ENCODE assay signal across 19 cellular contexts in the genomic region with DNA sequence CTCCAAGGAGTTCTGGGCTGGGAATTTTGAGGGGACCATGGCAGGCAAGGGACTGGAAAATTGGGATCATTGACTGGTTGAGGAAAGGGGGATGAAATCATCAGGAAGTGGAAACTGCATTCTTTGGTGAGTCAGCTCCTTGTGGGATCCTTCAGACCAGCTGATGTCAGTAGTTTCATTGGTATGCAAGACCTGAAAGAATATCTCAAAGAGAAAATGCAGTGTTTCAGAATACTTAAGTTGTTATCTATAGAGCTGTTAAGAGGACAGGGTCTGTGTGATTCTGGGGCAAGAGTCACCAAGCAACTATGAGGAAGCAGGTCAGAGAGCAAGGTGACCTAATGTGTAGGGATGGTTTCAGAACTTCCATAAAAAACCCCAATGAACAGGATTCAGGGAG.
A peak's percentile ranks its signal among the peaks of the same experiment; 100 is the strongest.
DNase-seq lines count a peak whose midpoint lies in the region; ATAC-seq and TF ChIP-seq lines count a peak whose summit lies in the region.
"Had no signal": no experiment of that assay in that cellular context is flagged by ENCODE, and none has a peak within 500 bp of the region (broad histone marks: within the 10 kb centered on the region; RNA-seq: fewer than 3 reads in every experiment).

No MANE protein-coding gene starts in this region.

- H2BK15ac ChIP-seq in IMR-90 (ENCODE audit: low read depth, low read length) = no peak overlapping the region

- DNase-seq in IMR-90 = peak; percentile 10
- peak; percentile 23 for DNase-seq in brain microvascular endothelial cell
- DNase-seq in islet precursor cell = peak; percentile 53
- no peak for DNase-seq in substantia nigra (lab: John Stamatoyannopoulos, UW)
- no peak for DNase-seq in SKM-1 treated with dmso at 0.1 percent for 144 hours (lab: John Stamatoyannopoulos, UW; ENCODE audit: unreplicated experiment)
- no peak for DNase-seq in germinal center (ENCODE audit: low spot score)
- DNase-seq: activated CD4-positive, alpha-beta T cell treated with anti-CD3 and anti-CD28 coated beads, Interleukin-2, amount 10 ng/mL, durations not matched to agents 7 days and 5 days; activated naive CD4-positive, alpha-beta T cell treated with anti-CD3 and anti-CD28 coated beads, Interleukin-2, amount 50 U/mL, for 16 hours; C1 segment of cervical spinal cord; effector memory CD4-positive, alpha-beta T cell; foreskin melanocyte; HCEC 1CT; Kasumi-1; naive B cell; NCI-H1105 treated with DMSO at 0.1 percent for 48 hours; NCI-H2171 treated with DMSO at 0.1 percent for 48 hours; NCI-H82 had no signal

- no peaks in the 10 kb centered on the region for H3K9me1 ChIP-seq in IMR-90 (ENCODE audit: insufficient read depth, low read length)

- no peak overlapping the region for H4K91ac ChIP-seq in IMR-90 (ENCODE audit: insufficient read depth, low read depth, low read length)

- no peak overlapping the region for H3K4ac ChIP-seq in IMR-90 (ENCODE audit: low read depth, low read length)

- POLR2A ChIA-PET in IMR-90 (lab: Charles Lee; ENCODE audit: unreplicated experiment) = no interaction called here

- H2BK5ac ChIP-seq in IMR-90 (ENCODE audit: low read depth, low read length, poor library complexity, severe bottlenecking) = no peak overlapping the region

- in situ Hi-C loops in IMR-90 (cut with MboI; ENCODE audit: low sequenced_read_pairs) = no loop called here
- in situ Hi-C loops in brain microvascular endothelial cell (cut with HindIII; ENCODE audit: low pct_ligation_motif_present, low sequenced_read_pairs) = no loop called here

- BruUV-seq in IMR-90 (replicated peaks; lab: Mats Ljungman, UMichigan) = no TSS peak

- no peak overlapping the region for H3K56ac ChIP-seq in IMR-90 (ENCODE audit: extremely low read depth, insufficient read depth, low read length)

- H3K14ac ChIP-seq in IMR-90 (replicated peaks; ENCODE audit: low read depth, low read length) = no peak overlapping the region

- no peak for TF ChIP-seq CTCF in IMR-90 (conservative IDR thresholded peaks at IDR 0.05; ENCODE audit: low read depth, low read length)
- TF ChIP-seq CTCF in brain microvascular endothelial cell (IDR thresholded peaks at IDR 0.05; ENCODE audit: low read depth, low read length, missing control alignments) = no peak

- ATAC-seq in IMR-90 (ENCODE audit: low read depth) (no peak), HG03342 (IDR thresholded peaks at IDR 0.05; ENCODE audit: unreplicated experiment) (no peak)

- TF ChIP-seq RAD21 in IMR-90 (IDR thresholded peaks at IDR 0.05; ENCODE audit: low read length) = no peak

- H2AK9ac ChIP-seq in IMR-90 (replicated peaks; ENCODE audit: low read depth, low read length, poor library complexity) = no peak overlapping the region

- H3K4me3 ChIP-seq in IMR-90 (ENCODE audit: insufficient read depth, low read depth, low read length) (no peak overlapping the region), brain microvascular endothelial cell (ENCODE audit: low read depth, low read length) (no peak overlapping the region)
- H3K4me3 ChIP-seq: cardiac muscle cell had no signal

- no peak overlapping the region for H3K23ac ChIP-seq in IMR-90 (ENCODE audit: low read depth, low read length)

- no peak overlapping the region for H4K5ac ChIP-seq in IMR-90 (ENCODE audit: low read depth, low read length)

- H3K36me3 ChIP-seq in IMR-90 (ENCODE audit: control insufficient read depth, insufficient read depth, low read length) (no peaks in the 10 kb centered on the region), brain microvascular endothelial cell (replicated peaks) (no peaks in the 10 kb centered on the region)
- H3K36me3 ChIP-seq: cardiac muscle cell had no signal

- intact Hi-C loops in IMR-90 (cut with micrococcal nuclease) = no loop called here

- no peak overlapping the region for H3K4me2 ChIP-seq in IMR-90 (ENCODE audit: low read depth, low read length)

- no peak overlapping the region for H3K9ac ChIP-seq in IMR-90 (ENCODE audit: low read depth, low read length)

- H3K27me3 ChIP-seq in IMR-90 (ENCODE audit: control insufficient read depth, insufficient read depth, low read length) = no peaks in the 10 kb centered on the region
- H3K27me3 ChIP-seq in brain microvascular endothelial cell (replicated peaks) = no peaks in the 10 kb centered on the region
- H3K27me3 ChIP-seq: cardiac muscle cell had no signal

- CTCF ChIA-PET in IMR-90 (lab: Yijun Ruan, JAX) = no interaction called here

- H3K4me1 ChIP-seq in IMR-90 (ENCODE audit: control insufficient read depth, insufficient read depth, low read length) = no peaks in the 10 kb centered on the region

- no peak overlapping the region for H2BK20ac ChIP-seq in IMR-90 (ENCODE audit: low read depth, low read length)

- H3K18ac ChIP-seq in IMR-90 (ENCODE audit: low read depth, low read length) = no peak overlapping the region

- dilution Hi-C loops in IMR-90 (cut with HindIII; ENCODE audit: low sequenced_read_pairs, unreplicated experiment) = no loop called here

- no peak overlapping the region for H4K8ac ChIP-seq in IMR-90 (ENCODE audit: low read depth in 2 of 2, low read length in 2 of 2)

- H2AFZ ChIP-seq in IMR-90 (replicated peaks; ENCODE audit: low read length, poor library complexity) = no peak overlapping the region

- no peak overlapping the region for H2AK5ac ChIP-seq in IMR-90 (ENCODE audit: low read depth, low read length)

- TF ChIP-seq POLR2A in IMR-90 (IDR thresholded peaks at IDR 0.05; ENCODE audit: low read depth, low read length) = no peak

- no peaks in the 10 kb centered on the region for H4K20me1 ChIP-seq in IMR-90 (ENCODE audit: insufficient read depth, low read length)

- no peak overlapping the region for H2BK120ac ChIP-seq in IMR-90 (ENCODE audit: low read depth, low read length)

- peaks cover 24% of the 10 kb centered on the region for H3K9me3 ChIP-seq in IMR-90 (ENCODE audit: control insufficient read depth, insufficient read depth, low read length)

- no peaks in the 10 kb centered on the region for H3K79me1 ChIP-seq in IMR-90 (ENCODE audit: low read depth in 1 of 2, low read length in 2 of 2)

- no peak overlapping the region for H3K27ac ChIP-seq in IMR-90 (ENCODE audit: insufficient read depth, low read length)
- H3K27ac ChIP-seq in brain microvascular endothelial cell = no peak overlapping the region
- no peak overlapping the region for H3K27ac ChIP-seq in substantia nigra (ENCODE audit: low read depth, low read length, poor library complexity, severe bottlenecking)
- H3K27ac ChIP-seq: cardiac muscle cell had no signal

TF ChIP-seq in IMR-90, 13 proteins besides CTCF, POLR2A, EP300 and RAD21:
- TF ChIP-seq MAZ (IDR thresholded peaks at IDR 0.05; ENCODE audit: borderline replicate concordance, low read depth, low read length) = no peak
- TF ChIP-seq, protein P1, sequence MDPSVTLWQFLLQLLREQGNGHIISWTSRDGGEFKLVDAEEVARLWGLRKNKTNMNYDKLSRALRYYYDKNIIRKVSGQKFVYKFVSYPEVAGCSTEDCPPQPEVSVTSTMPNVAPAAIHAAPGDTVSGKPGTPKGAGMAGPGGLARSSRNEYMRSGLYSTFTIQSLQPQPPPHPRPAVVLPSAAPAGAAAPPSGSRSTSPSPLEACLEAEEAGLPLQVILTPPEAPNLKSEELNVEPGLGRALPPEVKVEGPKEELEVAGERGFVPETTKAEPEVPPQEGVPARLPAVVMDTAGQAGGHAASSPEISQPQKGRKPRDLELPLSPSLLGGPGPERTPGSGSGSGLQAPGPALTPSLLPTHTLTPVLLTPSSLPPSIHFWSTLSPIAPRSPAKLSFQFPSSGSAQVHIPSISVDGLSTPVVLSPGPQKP (IDR thresholded peaks at IDR 0.05; ENCODE audit: borderline replicate concordance, low read depth, low read length) = no peak
- TF ChIP-seq FOS (IDR thresholded peaks at IDR 0.05; ENCODE audit: low read depth, low read length) = no peak
- TF ChIP-seq RCOR1 (IDR thresholded peaks at IDR 0.05; ENCODE audit: insufficient replicate concordance, low read length) = no peak
- TF ChIP-seq CHD1 (IDR thresholded peaks at IDR 0.05; ENCODE audit: low read depth, low read length) = no peak
- TF ChIP-seq MAFK (IDR thresholded peaks at IDR 0.05; ENCODE audit: low read depth, low read length) = no peak
- no peak for TF ChIP-seq MXI1 (IDR thresholded peaks at IDR 0.05; ENCODE audit: borderline replicate concordance, low read depth, low read length)
- TF ChIP-seq SMC3 (IDR thresholded peaks at IDR 0.05; ENCODE audit: low read depth, low read length) = no peak
- no peak for TF ChIP-seq CEBPB (IDR thresholded peaks at IDR 0.05; ENCODE audit: low read depth, low read length)
- no peak for TF ChIP-seq NFE2L2 (IDR thresholded peaks at IDR 0.05; ENCODE audit: low read depth, low read length)
- no peak for TF ChIP-seq USF2 (IDR thresholded peaks at IDR 0.05; ENCODE audit: low read depth, low read length)
- TF ChIP-seq BHLHE40 (IDR thresholded peaks at IDR 0.05; ENCODE audit: low read depth, low read length) = no peak
- TF ChIP-seq RFX5 (IDR thresholded peaks at IDR 0.05; ENCODE audit: low read depth, low read length) = no peak

Comparison
In these comparisons a context has a peak if more than half of its experiments do, and no peak if none do; other contexts are left out.
1. DNase-seq: peak in IMR-90 (single experiment), brain microvascular endothelial cell (single experiment) and islet precursor cell (single experiment); none in substantia nigra (0 of 49), SKM-1 treated with dmso at 0.1 percent for 144 hours (single experiment) and germinal center (single experiment).